In genomic region chr1:161612322-161613141, GRCh38 we compare ENCODE assay signal across 1 cellular context.
TF ChIP-seq lines count a peak whose summit lies in the region.
"Not testable (repeated sequence)": the region's sequence is repeated elsewhere in the genome, so short reads cannot be mapped to it uniquely, and the experiment has no call there.

No MANE protein-coding gene starts in this region.

TF ChIP-seq in K562, 482 proteins besides CTCF, POLR2A, EP300 and RAD21 (continued from another document and continues in another):
- TF ChIP-seq ZNF318 (IDR thresholded peaks at IDR 0.05; ENCODE audit: borderline replicate concordance in 1 of 2, low read depth in 1 of 2) (peak in 1 of 2 experiments; percentile 41; a peak in 1 of 4 replicates), TRIM25 (IDR thresholded peaks at IDR 0.05; ENCODE audit: borderline replicate concordance) (0 out of 2 replicates have a peak, but pooled peaks have one; percentile 63), ZBTB7A (IDR thresholded peaks at IDR 0.05; ENCODE audit: borderline replicate concordance, control insufficient read depth, low read depth, low read length) (peak; percentile 56; the same call in 1 of the 2 replicates), JUND (IDR thresholded peaks at IDR 0.05; ENCODE audit: borderline replicate concordance, low read depth, low read length) (peak; percentile 30; the same call in 1 of the 2 replicates), JUND (tag; IDR thresholded peaks at IDR 0.05; ENCODE audit: borderline replicate concordance, low read depth, low read length) (0 out of 3 replicates have a peak, but pooled peaks have one; percentile 2), PKNOX1 (IDR thresholded peaks at IDR 0.05) (peak; percentile 38; the same call in 1 of the 2 replicates), NR2C1 (tag; IDR thresholded peaks at IDR 0.05) (peak; percentile 54; the same call in 1 of the 2 replicates), CBFA2T3 (IDR thresholded peaks at IDR 0.05) (0 out of 2 replicates have a peak, but pooled peaks have one; percentile 17), ZNF24 (IDR thresholded peaks at IDR 0.05) (0 out of 2 replicates have a peak, but pooled peaks have one; percentile 22), NFRKB (IDR thresholded peaks at IDR 0.05; ENCODE audit: low read depth) (peak; percentile 88), DPF2 (IDR thresholded peaks at IDR 0.05) (peak; percentile 54), CHAMP1 (IDR thresholded peaks at IDR 0.05) (peak; percentile 42; the same call in 1 of the 2 replicates), POLR2B (IDR thresholded peaks at IDR 0.05; ENCODE audit: low read depth, partially characterized antibody) (peak; percentile 38), CHD2 (IDR thresholded peaks at IDR 0.05; ENCODE audit: low read depth, low read length) (peak; percentile 56; the same call in 1 of the 2 replicates), XRCC5 (IDR thresholded peaks at IDR 0.05; ENCODE audit: low read depth, low read length) (peak; percentile 82), CREM (IDR thresholded peaks at IDR 0.05; ENCODE audit: low read depth) (peak; percentile 47; the same call in 1 of the 2 replicates), GTF3C2 (IDR thresholded peaks at IDR 0.05; ENCODE audit: borderline replicate concordance, extremely low read depth, insufficient read length) (peak; percentile 84), EGR1 (conservative IDR thresholded peaks at IDR 0.05) (0 out of 2 replicates have a peak, but pooled peaks have one; percentile 22), BCOR (IDR thresholded peaks at IDR 0.05) (peak; percentile 55; the same call in 1 of the 2 replicates), CXXC5 (CRISPR knock-in tag; IDR thresholded peaks at IDR 0.05) (peak; percentile 87), HDAC3 (IDR thresholded peaks at IDR 0.05; ENCODE audit: borderline replicate concordance, partially characterized antibody) (peak; percentile 42), MEF2A (IDR thresholded peaks at IDR 0.05; ENCODE audit: control insufficient read depth, low read depth, low read length) (peak; percentile 88), MAZ (CRISPR knock-in tag; conservative IDR thresholded peaks at IDR 0.05 in 1 of 2, IDR thresholded peaks at IDR 0.05 in 1 of 2) (peak in 1 of 2 experiments; percentile 68; a peak in 3 of 4 replicates), LCOR (CRISPR knock-in tag; IDR thresholded peaks at IDR 0.05) (peak; percentile 77; the same call in 1 of the 2 replicates), BCLAF1 (IDR thresholded peaks at IDR 0.05; ENCODE audit: borderline replicate concordance in 1 of 2, control insufficient read depth in 1 of 2, low read depth in 2 of 2, low read length in 1 of 2) (peak in 1 of 2 experiments; percentile 55; a peak in 1 of 4 replicates), ZNF197 (CRISPR knock-in tag; IDR thresholded peaks at IDR 0.05; ENCODE audit: low read depth) (0 out of 2 replicates have a peak, but pooled peaks have one; percentile 18), UBTF (IDR thresholded peaks at IDR 0.05; ENCODE audit: borderline replicate concordance in 1 of 2, low read depth in 2 of 2, low read length in 2 of 2) (peak; percentile 70 to 86; a peak in 1 of 4 replicates), ZFP36 (IDR thresholded peaks at IDR 0.05; ENCODE audit: low read depth, low read length, partially characterized antibody) (peak; percentile 29), NFATC3 (IDR thresholded peaks at IDR 0.05) (0 out of 2 replicates have a peak, but pooled peaks have one; percentile 58)
- not testable (repeated sequence) for TF ChIP-seq NR2C1 (IDR thresholded peaks at IDR 0.05)
